In the genomic region with DNA sequence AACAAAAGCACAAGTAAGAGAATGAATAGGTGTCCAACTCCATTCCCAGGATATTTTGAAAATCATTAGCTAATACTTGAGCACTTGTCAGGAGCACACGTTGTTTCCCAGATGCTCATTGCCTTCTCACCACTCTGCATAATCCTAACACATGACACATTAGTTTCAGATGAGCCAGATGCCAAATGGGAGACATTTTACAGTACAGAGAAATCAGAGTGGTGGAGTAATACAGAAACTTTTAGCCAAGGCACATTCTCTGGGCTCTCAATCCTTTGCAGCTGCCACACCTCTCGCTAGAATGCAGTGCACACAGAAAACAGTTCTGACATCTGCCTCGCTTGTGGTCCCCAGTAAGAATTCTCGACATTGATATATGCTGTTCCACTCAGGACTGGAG, we compare ENCODE assay signal across 13 cellular contexts.
DNase-seq lines count a peak whose midpoint lies in the region; ATAC-seq and TF ChIP-seq lines count a peak whose summit lies in the region.
"Had no signal": no experiment of that assay in that cellular context is flagged by ENCODE, and none has a peak within 500 bp of the region (broad histone marks: within the 10 kb centered on the region; RNA-seq: fewer than 3 reads in every experiment).

No MANE protein-coding gene starts in this region.

- H3K9ac ChIP-seq in KMS-11: peak overlapping the region; percentile 25; the same call in 1 of the 2 replicates
- H3K9ac ChIP-seq: BLaER1 had no signal

- H3K27ac ChIP-seq in KMS-11: peak overlapping the region; percentile 58
- H3K27ac ChIP-seq: BLaER1 had no signal

- no peaks in the 10 kb centered on the region for H3K36me3 Mint-ChIP-seq in activated naive CD4-positive, alpha-beta T cell treated with anti-CD3 and anti-CD28 coated beads for 36 hours (ENCODE audit: low read depth)
- H3K36me3 Mint-ChIP-seq in activated CD8-positive, alpha-beta T cell treated with anti-CD3 and anti-CD28 coated beads for 36 hours (ENCODE audit: low read depth): no peaks in the 10 kb centered on the region

- TF ChIP-seq CTCF in KMS-11 (conservative IDR thresholded peaks at IDR 0.05; ENCODE audit: low read depth, low read length): no peak
- no peak for TF ChIP-seq CTCF in activated CD8-positive, alpha-beta T cell treated with anti-CD3 and anti-CD28 coated beads for 36 hours (IDR thresholded peaks at IDR 0.05)
- no peak for TF ChIP-seq CTCF in GM10248 (IDR thresholded peaks at IDR 0.05; ENCODE audit: control extremely low read depth, extremely low read depth, low read depth, missing control alignments)

- H3K4me1 ChIP-seq in KMS-11 (ENCODE audit: low read depth, poor library complexity, severe bottlenecking): peaks cover 52% of the 10 kb centered on the region
- H3K4me1 ChIP-seq: BLaER1 had no signal

- H3K27ac Mint-ChIP-seq in activated naive CD4-positive, alpha-beta T cell treated with anti-CD3 and anti-CD28 coated beads for 36 hours: no peak overlapping the region
- H3K27ac Mint-ChIP-seq in activated CD8-positive, alpha-beta T cell treated with anti-CD3 and anti-CD28 coated beads for 36 hours: no peak overlapping the region
- H3K27ac Mint-ChIP-seq: activated CD4-positive, alpha-beta T cell treated with anti-CD3 and anti-CD28 coated beads, Interleukin-2, amount 10 ng/mL, durations not matched to agents 7 days and 5 days had no signal

- no peaks in the 10 kb centered on the region for H3K9me3 Mint-ChIP-seq in activated naive CD4-positive, alpha-beta T cell treated with anti-CD3 and anti-CD28 coated beads for 36 hours
- H3K9me3 Mint-ChIP-seq in activated CD8-positive, alpha-beta T cell treated with anti-CD3 and anti-CD28 coated beads for 36 hours: no peaks in the 10 kb centered on the region
- H3K9me3 Mint-ChIP-seq: activated CD4-positive, alpha-beta T cell treated with anti-CD3 and anti-CD28 coated beads, Interleukin-2, amount 10 ng/mL, durations not matched to agents 7 days and 5 days had no signal

- H3K79me2 ChIP-seq in KMS-11 (ENCODE audit: insufficient read depth, low read depth): no peaks in the 10 kb centered on the region

- peak overlapping the region; percentile 59 for H3K4me2 ChIP-seq in KMS-11
- H3K4me2 ChIP-seq: BLaER1 had no signal

- H3K4me3 ChIP-seq in KMS-11 (IDR thresholded peaks at IDR 0.05; ENCODE audit: insufficient read depth, low read depth, low read length): no peak overlapping the region
- H3K4me3 ChIP-seq: BLaER1 had no signal

- no peaks in the 10 kb centered on the region for H3K4me1 Mint-ChIP-seq in activated naive CD4-positive, alpha-beta T cell treated with anti-CD3 and anti-CD28 coated beads for 36 hours (ENCODE audit: low read depth)
- H3K4me1 Mint-ChIP-seq in activated CD8-positive, alpha-beta T cell treated with anti-CD3 and anti-CD28 coated beads for 36 hours (ENCODE audit: low read depth): no peaks in the 10 kb centered on the region
- H3K4me1 Mint-ChIP-seq: activated CD4-positive, alpha-beta T cell treated with anti-CD3 and anti-CD28 coated beads, Interleukin-2, amount 10 ng/mL, durations not matched to agents 7 days and 5 days had no signal

- peak; percentile 64 for DNase-seq in EH (ENCODE audit: low read depth)
- peak; percentile 97 for DNase-seq in myocyte (ENCODE audit: low read depth)
- no peak for DNase-seq in activated naive CD4-positive, alpha-beta T cell treated with anti-CD3 and anti-CD28 coated beads for 36 hours
- no peak for DNase-seq in activated CD8-positive, alpha-beta T cell treated with anti-CD3 and anti-CD28 coated beads for 36 hours
- no peak for DNase-seq in GM10248 (ENCODE audit: extremely low spot score)
- DNase-seq: activated CD4-positive, alpha-beta T cell treated with anti-CD3 and anti-CD28 coated beads, Interleukin-2, amount 10 ng/mL, durations not matched to agents 7 days and 5 days; activated effector memory CD4-positive, alpha-beta T cell treated with Interleukin-2 at 50 U/mL for 16 hours; NCI-H1436; occipital lobe had no signal

- no peaks in the 10 kb centered on the region for H3K27me3 ChIP-seq in KMS-11 (ENCODE audit: insufficient read depth, low read depth)
- H3K27me3 ChIP-seq: BLaER1 had no signal

- intact Hi-C loops in activated naive CD4-positive, alpha-beta T cell treated with anti-CD3 and anti-CD28 coated beads for 36 hours (cut with micrococcal nuclease): no loop called here
- intact Hi-C loops in activated CD8-positive, alpha-beta T cell treated with anti-CD3 and anti-CD28 coated beads for 36 hours (cut with micrococcal nuclease): no loop called here

- H3K36me3 ChIP-seq in KMS-11 (ENCODE audit: insufficient read depth): no peaks in the 10 kb centered on the region
- H3K36me3 ChIP-seq: BLaER1 had no signal

- H2AFZ ChIP-seq in KMS-11 (ENCODE audit: low read depth): peak overlapping the region; percentile 45

- H4K20me1 ChIP-seq in KMS-11 (ENCODE audit: insufficient read depth): no peaks in the 10 kb centered on the region
- H4K20me1 ChIP-seq: BLaER1 had no signal

- H3K27me3 Mint-ChIP-seq in activated naive CD4-positive, alpha-beta T cell treated with anti-CD3 and anti-CD28 coated beads for 36 hours (ENCODE audit: low read depth): peaks cover 24% of the 10 kb centered on the region
- peaks cover 18% of the 10 kb centered on the region for H3K27me3 Mint-ChIP-seq in activated CD8-positive, alpha-beta T cell treated with anti-CD3 and anti-CD28 coated beads for 36 hours

- ATAC-seq in esophagus mucosa (peak; percentile 41), HG02981 (IDR thresholded peaks at IDR 0.05; ENCODE audit: unreplicated experiment) (no peak)
- ATAC-seq in activated CD8-positive, alpha-beta T cell treated with anti-CD3 and anti-CD28 coated beads for 36 hours: no peak

- CTCF ChIA-PET in activated naive CD4-positive, alpha-beta T cell treated with anti-CD3 and anti-CD28 coated beads for 36 hours (lab: Charles Lee): interaction anchor here (0.6 kb wide), 1 partner anchor 375 kb away, joined by 3 read pairs; no protein-coding TSS in a partner anchor
- CTCF ChIA-PET in activated CD8-positive, alpha-beta T cell treated with anti-CD3 and anti-CD28 coated beads for 36 hours (lab: Charles Lee): interaction anchor here (0.6 kb wide), 1 partner anchor 1490 kb away, joined by 3 read pairs; no protein-coding TSS in a partner anchor
- CTCF ChIA-PET in GM10248 (lab: Yijun Ruan, JAX): interaction anchor here (0.9 to 3.1 kb wide), 3 partner anchors 11 to 41 kb away, joined by 3 to 13 read pairs (median 5); no protein-coding TSS in a partner anchor

- POLR2A ChIA-PET in activated CD8-positive, alpha-beta T cell treated with anti-CD3 and anti-CD28 coated beads for 36 hours (lab: Charles Lee): no interaction called here
- POLR2A ChIA-PET in GM10248 (lab: Yijun Ruan, JAX): no interaction called here

- H3K4me3 Mint-ChIP-seq in activated naive CD4-positive, alpha-beta T cell treated with anti-CD3 and anti-CD28 coated beads for 36 hours: no peak overlapping the region
- no peak overlapping the region for H3K4me3 Mint-ChIP-seq in activated CD8-positive, alpha-beta T cell treated with anti-CD3 and anti-CD28 coated beads for 36 hours
- H3K4me3 Mint-ChIP-seq: activated CD4-positive, alpha-beta T cell treated with anti-CD3 and anti-CD28 coated beads, Interleukin-2, amount 10 ng/mL, durations not matched to agents 7 days and 5 days had no signal

Comparison
In these comparisons a context has a peak if more than half of its experiments do, and no peak if none do; other contexts are left out.
1. DNase-seq: peak in EH (single experiment) and myocyte (single experiment); none in activated naive CD4-positive, alpha-beta T cell treated with anti-CD3 and anti-CD28 coated beads for 36 hours (single experiment), activated CD8-positive, alpha-beta T cell treated with anti-CD3 and anti-CD28 coated beads for 36 hours (single experiment) and GM10248 (single experiment).